Comparison of ENCODE assay signal across 1 cellular context in genomic region chr1:204079608-204079999, GRCh38.
A peak's percentile ranks its signal among the peaks of the same experiment; 100 is the strongest.
TF ChIP-seq lines count a peak whose summit lies in the region.

No MANE protein-coding gene starts in this region.

TF ChIP-seq in HepG2, 621 proteins besides CTCF, POLR2A, EP300 and RAD21 (continued from another document):
- TF ChIP-seq ZFP36L1 (CRISPR knock-in tag; IDR thresholded peaks at IDR 0.05) = no peak
- no peak for TF ChIP-seq HOXA7 (CRISPR knock-in tag; IDR thresholded peaks at IDR 0.05)
- TF ChIP-seq, protein P1, sequence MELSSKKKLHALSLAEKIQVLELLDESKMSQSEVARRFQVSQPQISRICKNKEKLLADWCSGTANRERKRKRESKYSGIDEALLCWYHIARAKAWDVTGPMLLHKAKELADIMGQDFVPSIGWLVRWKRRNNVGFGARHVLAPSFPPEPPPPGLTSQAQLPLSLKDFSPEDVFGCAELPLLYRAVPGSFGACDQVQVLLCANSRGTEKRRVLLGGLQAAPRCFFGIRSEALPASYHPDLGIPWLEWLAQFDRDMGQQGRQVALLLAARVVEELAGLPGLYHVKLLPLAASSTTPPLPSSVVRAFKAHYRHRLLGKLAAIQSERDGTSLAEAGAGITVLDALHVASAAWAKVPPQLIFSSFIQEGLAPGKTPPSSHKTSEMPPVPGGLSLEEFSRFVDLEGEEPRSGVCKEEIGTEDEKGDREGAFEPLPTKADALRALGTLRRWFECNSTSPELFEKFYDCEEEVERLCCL (CRISPR knock-in tag; IDR thresholded peaks at IDR 0.05; ENCODE audit: borderline replicate concordance) = no peak
- 0 out of 2 replicates have a peak, but pooled peaks have one; percentile 36 for TF ChIP-seq ZNF543 (CRISPR knock-in tag; IDR thresholded peaks at IDR 0.05)
- no peak for TF ChIP-seq NR2C2 (CRISPR knock-in tag; IDR thresholded peaks at IDR 0.05; ENCODE audit: borderline replicate concordance)
- TF ChIP-seq IRF9 (CRISPR knock-in tag; IDR thresholded peaks at IDR 0.05; ENCODE audit: borderline replicate concordance) = 0 out of 2 replicates have a peak, but pooled peaks have one; percentile 15
